Comparison of ENCODE assay signal across 8 cellular contexts in genomic region chr5:139636207-139636792, GRCh38. TPM values are rescaled to one million over a fixed set of nuclear protein-coding genes. Genes with fewer than 3 reads are reported as not detected.
DNase-seq lines count a peak whose midpoint lies in the region; ATAC-seq, FAIRE-seq and TF ChIP-seq lines count a peak whose summit lies in the region.

No MANE protein-coding gene starts in this region.

- peak overlapping the region; percentile 77 for H3K27ac Mint-ChIP-seq in activated T-cell treated with anti-CD3 and anti-CD28 coated beads, Interleukin-2, amount 50 U/mL, for 72 hours

- H4K20me1 ChIP-seq in KMS-11 (ENCODE audit: insufficient read depth): no peaks in the 10 kb centered on the region
- peaks cover 4% of the 10 kb centered on the region for H4K20me1 ChIP-seq in keratinocyte (ENCODE audit: control insufficient read depth, extremely low read depth, insufficient read depth, low read length)

- H3K4me1 Mint-ChIP-seq in activated T-cell treated with anti-CD3 and anti-CD28 coated beads, Interleukin-2, amount 50 U/mL, for 72 hours (ENCODE audit: low read depth): peaks cover 42% of the 10 kb centered on the region

- H3K9me3 ChIP-seq in keratinocyte (ENCODE audit: control insufficient read depth, low read depth, low read length): no peaks in the 10 kb centered on the region

- in situ Hi-C loops in GM13977 (cut with MboI; ENCODE audit: low pct_unique_long_range_greater_than_20kb, low sequenced_read_pairs, unreplicated experiment): loop anchor here (10.0 kb wide), 2 partner anchors 59 to 129 kb away; no protein-coding TSS in a partner anchor

- H3K9me3 Mint-ChIP-seq in activated T-cell treated with anti-CD3 and anti-CD28 coated beads, Interleukin-2, amount 50 U/mL, for 72 hours: no peaks in the 10 kb centered on the region

- H3K4me1 ChIP-seq in KMS-11 (ENCODE audit: low read depth, poor library complexity, severe bottlenecking) (peaks cover 74% of the 10 kb centered on the region), keratinocyte (ENCODE audit: control insufficient read depth, extremely low read depth, insufficient read depth, low read length) (peaks cover 25% of the 10 kb centered on the region)

- peak overlapping the region; percentile 98 for H3K27ac ChIP-seq in KMS-11
- no peak overlapping the region for H3K27ac ChIP-seq in keratinocyte (ENCODE audit: control insufficient read depth, insufficient read depth, low read length)

- no peaks in the 10 kb centered on the region for H3K27me3 ChIP-seq in KMS-11 (ENCODE audit: insufficient read depth, low read depth)
- H3K27me3 ChIP-seq in keratinocyte (ENCODE audit: control insufficient read depth, extremely low read depth, insufficient read depth, low read length): no peaks in the 10 kb centered on the region

- dilution Hi-C loops in keratinocyte (cut with MboI; ENCODE audit: extremely low pct_ligation_motif_present, low sequenced_read_pairs): no loop called here

- peak; percentile 66 for ATAC-seq in GM21529 (IDR thresholded peaks at IDR 0.05; ENCODE audit: unreplicated experiment)
- ATAC-seq in activated T-cell treated with anti-CD3 and anti-CD28 coated beads, Interleukin-2, amount 50 U/mL, for 72 hours (replicated peaks in 1 of 2): peak; percentile 48 to 52
- peak; percentile 68 for ATAC-seq in stimulated activated naive CD8-positive, alpha-beta T cell treated with anti-CD3 and anti-CD28 coated beads, Interleukin-15, Interleukin-2, amounts not matched to agents 100 U/mL and 50 U/mL, for 24 hours

- H3K36me3 ChIP-seq in KMS-11 (ENCODE audit: insufficient read depth) (no peaks in the 10 kb centered on the region), keratinocyte (ENCODE audit: control insufficient read depth in 2 of 2, extremely low read depth in 1 of 2, insufficient read depth in 2 of 2, low read length in 2 of 2) (peaks cover 2 to 4% of the 10 kb centered on the region in 2 experiments)

- H3K4me2 ChIP-seq in KMS-11 (peak overlapping the region; percentile 86), keratinocyte (ENCODE audit: control insufficient read depth, extremely low read depth, insufficient read depth, low read depth, low read length) (peak overlapping the region; percentile 68)

- H2AFZ ChIP-seq in KMS-11 (ENCODE audit: low read depth) (no peak overlapping the region), keratinocyte (ENCODE audit: control insufficient read depth, low read length) (no peak overlapping the region)

- H3K9ac ChIP-seq in KMS-11: peak overlapping the region; percentile 88; the same call in 1 of the 2 replicates
- no peak overlapping the region for H3K9ac ChIP-seq in keratinocyte (ENCODE audit: control insufficient read depth, extremely low read depth, insufficient read depth, low read length)

- H3K4me3 Mint-ChIP-seq in activated T-cell treated with anti-CD3 and anti-CD28 coated beads, Interleukin-2, amount 50 U/mL, for 72 hours: peak overlapping the region; percentile 75 to 82

- TF ChIP-seq CTCF in GM13977 (IDR thresholded peaks at IDR 0.05; ENCODE audit: extremely low read depth, insufficient read depth, missing control alignments) (no peak), KMS-11 (conservative IDR thresholded peaks at IDR 0.05; ENCODE audit: low read depth, low read length) (no peak), keratinocyte (optimal IDR thresholded peaks at IDR 0.05 in 1 of 3, IDR thresholded peaks at IDR 0.05 in 1 of 3, conservative IDR thresholded peaks at IDR 0.05 in 1 of 3; ENCODE audit: extremely low read depth in 1 of 3, insufficient read depth in 2 of 3, low read length in 3 of 3) (no peak)

- H3K36me3 Mint-ChIP-seq in activated T-cell treated with anti-CD3 and anti-CD28 coated beads, Interleukin-2, amount 50 U/mL, for 72 hours (ENCODE audit: insufficient read depth in 2 of 2): peaks cover 0 to 4% of the 10 kb centered on the region in 2 donors

- no peak overlapping the region for H3K4me3 ChIP-seq in KMS-11 (IDR thresholded peaks at IDR 0.05; ENCODE audit: insufficient read depth, low read depth, low read length)
- no peak overlapping the region for H3K4me3 ChIP-seq in keratinocyte (ENCODE audit: control insufficient read depth in 2 of 3, extremely low read depth in 1 of 3, insufficient read depth in 2 of 3, low read depth in 1 of 3, low read length in 3 of 3)

- FAIRE-seq in keratinocyte (lab: Jason Lieb, UNC) (no peak), urothelium cell line (lab: Jason Lieb, UNC) (no peak)

- no peaks in the 10 kb centered on the region for H3K79me2 ChIP-seq in KMS-11 (ENCODE audit: insufficient read depth, low read depth)
- H3K79me2 ChIP-seq in keratinocyte (ENCODE audit: control insufficient read depth, insufficient read depth, low read length): no peaks in the 10 kb centered on the region

- H3K27me3 Mint-ChIP-seq in activated T-cell treated with anti-CD3 and anti-CD28 coated beads, Interleukin-2, amount 50 U/mL, for 72 hours (ENCODE audit: low read depth): no peaks in the 10 kb centered on the region

- no peaks in the 10 kb centered on the region for H3K9me1 ChIP-seq in keratinocyte (ENCODE audit: control insufficient read depth, extremely low read depth, insufficient read depth, low read length)

- DNase-seq in GM13977 (ENCODE audit: low spot score): peak; percentile 91
- DNase-seq in activated T-cell treated with anti-CD3 and anti-CD28 coated beads, Interleukin-2, amount 50 U/mL, for 72 hours: peak; percentile 75 to 80
- DNase-seq in keratinocyte (ENCODE audit: low read depth, low spot score): no peak
- DNase-seq in stimulated activated naive CD8-positive, alpha-beta T cell treated with anti-CD3 and anti-CD28 coated beads, Interleukin-15, Interleukin-2, amounts not matched to agents 100 U/mL and 50 U/mL, for 24 hours: peak; percentile 70
- no peak for DNase-seq in urothelium cell line (ENCODE audit: low spot score)
- no peak for DNase-seq in pons (ENCODE audit: low spot score)

RNA-seq across cellular contexts. Expression of gene CXXC5, which starts 11.8 kb away (rescaled TPM):
- 1 to 10 TPM; 1.2 to 1.9 TPM for total RNA-seq in activated T-cell treated with anti-CD3 and anti-CD28 coated beads, Interleukin-2, amount 50 U/mL, for 72 hours
- polyA plus RNA-seq in keratinocyte: 0.59 to 1.7 TPM (median 1.0 TPM) in 3 replicates
- 4.9 TPM for polyA plus RNA-seq in keratinocyte (2011; ENCODE audit: low read depth)
- polyA plus RNA-seq in keratinocyte (2011; cell fraction: cytosol; rRNA removed): 1.0 and 1.1 TPM in 2 replicates
- polyA plus RNA-seq in keratinocyte (2011; cell fraction: nucleus; rRNA removed): 1.2 and 2.1 TPM in 2 replicates
- 0.65 and 6.6 TPM in 2 replicates for polyA plus RNA-seq in keratinocyte (2012; ENCODE audit: low replicate concordance)
- 0.80 to 2.0 TPM (median 1.4 TPM) in 3 replicates for polyA minus RNA-seq in keratinocyte
- polyA minus RNA-seq in keratinocyte (2011; cell fraction: cytosol; rRNA and poly(A)+ RNA removed): 5.4 TPM
- 2.2 and 3.7 TPM in 2 replicates for polyA minus RNA-seq in keratinocyte (2011; cell fraction: nucleus; rRNA and poly(A)+ RNA removed)

Comparison
In these comparisons a context has a peak if more than half of its experiments do, and no peak if none do; other contexts are left out.
1. DNase-seq: peak in GM13977 (single experiment), activated T-cell treated with anti-CD3 and anti-CD28 coated beads, Interleukin-2, amount 50 U/mL, for 72 hours (2 of 2) and stimulated activated naive CD8-positive, alpha-beta T cell treated with anti-CD3 and anti-CD28 coated beads, Interleukin-15, Interleukin-2, amounts not matched to agents 100 U/mL and 50 U/mL, for 24 hours (single experiment); none in keratinocyte (single experiment), urothelium cell line (single experiment) and pons (single experiment).
2. Peak in every context shown above with its lines, with median percentiles within 50 percentile points of each other: ATAC-seq.